In genomic region chr2:38068228-38068627, GRCh38 we compare ENCODE assay signal across 28 cellular contexts.
A peak's percentile ranks its signal among the peaks of the same experiment; 100 is the strongest.
DNase-seq lines count a peak whose midpoint lies in the region; ATAC-seq and TF ChIP-seq lines count a peak whose summit lies in the region.
"Had no signal": no experiment of that assay in that cellular context is flagged by ENCODE, and none has a peak within 500 bp of the region (broad histone marks: within the 10 kb centered on the region; RNA-seq: fewer than 3 reads in every experiment).

No MANE protein-coding gene starts in this region.

- H3K27ac ChIP-seq in ACC112 (ENCODE audit: low read depth, low read length) (no peak overlapping the region), tibial artery (no peak overlapping the region)
- H3K27ac ChIP-seq: BLaER1, HL-60, right atrium auricular region had no signal

- H3K79me2 ChIP-seq in ACC112 (ENCODE audit: control insufficient read depth, insufficient read depth, low read length, unreplicated experiment), result no peaks in the 10 kb centered on the region

- no peak for ATAC-seq in SK-N-SH treated with all-trans-retinoic acid at 6 μM for 48 hours
- ATAC-seq: activated T-cell treated with anti-CD3 and anti-CD28 coated beads, Interleukin-2, amount 50 U/mL, for 72 hours; HCT116 had no signal

- H2AFZ ChIP-seq in ACC112 (ENCODE audit: low read length, unreplicated experiment), result no peak overlapping the region

- intact Hi-C loops in tibial artery (cut with DNase I; ENCODE audit: low total_unique reads), result no loop called here

- H3K9me3 ChIP-seq in tibial artery, result no peaks in the 10 kb centered on the region
- H3K9me3 ChIP-seq: right atrium auricular region had no signal

- H3K27me3 ChIP-seq in ACC112 (ENCODE audit: insufficient read depth, low read length), result no peaks in the 10 kb centered on the region
- H3K27me3 ChIP-seq in tibial artery, result peaks cover 0 to 3% of the 10 kb centered on the region in 2 donors
- H3K27me3 ChIP-seq: BLaER1, right atrium auricular region had no signal

- TF ChIP-seq CTCF in retinal pigment epithelial cell (conservative IDR thresholded peaks at IDR 0.05; ENCODE audit: low read depth, low read length) (no peak), tibial artery (IDR thresholded peaks at IDR 0.05) (no peak)

- peak overlapping the region; percentile 11; the same call in 1 of the 2 replicates for H3K4me3 ChIP-seq in ACC112 (ENCODE audit: low read depth, low read length)
- peak overlapping the region; percentile 3 for H3K4me3 ChIP-seq in retinal pigment epithelial cell (ENCODE audit: low read length)
- no peak overlapping the region for H3K4me3 ChIP-seq in tibial artery
- H3K4me3 ChIP-seq: BLaER1, right atrium auricular region had no signal

- peaks cover 12% of the 10 kb centered on the region for H3K4me1 ChIP-seq in ACC112 (ENCODE audit: control insufficient read depth, insufficient read depth, low read length, unreplicated experiment)
- peaks cover 0 to 2% (median 0%) of the 10 kb centered on the region in 4 donors for H3K4me1 ChIP-seq in tibial artery
- H3K4me1 ChIP-seq: BLaER1, right atrium auricular region had no signal

- peaks cover 16% of the 10 kb centered on the region; the same call in 1 of the 2 replicates for H3K36me3 ChIP-seq in ACC112 (ENCODE audit: insufficient read depth, low read length)
- no peaks in the 10 kb centered on the region for H3K36me3 ChIP-seq in tibial artery
- H3K36me3 ChIP-seq: BLaER1 had no signal

- DNase-seq in fibroblast of peridontal ligament (ENCODE audit: extremely low read depth) (peak; percentile 88), retinal pigment epithelial cell (ENCODE audit: low read depth) (no peak), tibial artery (no peak), CD1c-positive myeloid dendritic cell (ENCODE audit: extremely low spot score) (no peak), NCI-H510A treated with DMSO at 0.1 percent for 48 hours (lab: John Stamatoyannopoulos, UW) (no peak)
- no peak for DNase-seq in stimulated activated naive CD4-positive, alpha-beta T cell treated with Interleukin-2 at 50 U/mL for 16 hours (lab: John Stamatoyannopoulos, UW)
- DNase-seq: ACHN; activated CD4-positive, alpha-beta T cell treated with anti-CD3 and anti-CD28 coated beads for 4 hours; activated naive CD4-positive, alpha-beta T cell treated with Interleukin-2 at 50 U/mL for 16 hours; activated T-cell treated with anti-CD3 and anti-CD28 coated beads, Interleukin-2, amount 50 U/mL, for 72 hours; amygdala; COR-L47; dermis blood vessel endothelial cell; head of caudate nucleus; Karpas-422; kidney glomerular epithelial cell; NCI-H187; NCI-H69; RPMI8226; stimulated activated CD4-positive, alpha-beta T cell treated with anti-CD3 and anti-CD28 coated beads, Interleukin-4, amount 100 ng/mL, for 4 hours; stimulated activated naive CD4-positive, alpha-beta T cell; T-helper 2 cell had no signal

TF ChIP-seq in SK-N-SH treated with all-trans-retinoic acid at 6 μM for 48 hours, 23 proteins besides CTCF, POLR2A, EP300 and RAD21:
- TF ChIP-seq ISL1 (CRISPR knock-in tag; IDR thresholded peaks at IDR 0.05) (no peak), RARB (CRISPR knock-in tag; IDR thresholded peaks at IDR 0.05) (no peak), CSRNP3 (CRISPR knock-in tag; IDR thresholded peaks at IDR 0.05) (no peak), ZFP3 (CRISPR knock-in tag; IDR thresholded peaks at IDR 0.05) (no peak), ZFP30 (CRISPR knock-in tag; IDR thresholded peaks at IDR 0.05) (no peak), ZNF565 (CRISPR knock-in tag; conservative IDR thresholded peaks at IDR 0.05; ENCODE audit: low read depth) (no peak), ESRRG (CRISPR knock-in tag; IDR thresholded peaks at IDR 0.05) (no peak), TCF4 (CRISPR knock-in tag; IDR thresholded peaks at IDR 0.05; ENCODE audit: borderline replicate concordance) (peak; percentile 93), OSR1 (CRISPR knock-in tag; IDR thresholded peaks at IDR 0.05) (no peak), ARNTL (CRISPR knock-in tag; IDR thresholded peaks at IDR 0.05; ENCODE audit: borderline replicate concordance, low read depth) (no peak), TSHZ2 (CRISPR knock-in tag; IDR thresholded peaks at IDR 0.05) (peak; percentile 47; the same call in 1 of the 2 replicates), PATZ1 (CRISPR knock-in tag; IDR thresholded peaks at IDR 0.05; ENCODE audit: borderline replicate concordance) (no peak), ZNF8 (CRISPR knock-in tag; IDR thresholded peaks at IDR 0.05) (no peak), ZC3H10 (CRISPR knock-in tag; IDR thresholded peaks at IDR 0.05) (no peak), CREB5 (CRISPR knock-in tag; IDR thresholded peaks at IDR 0.05; ENCODE audit: low read depth) (no peak), TOX (CRISPR knock-in tag; IDR thresholded peaks at IDR 0.05; ENCODE audit: borderline replicate concordance) (no peak)

Comparison
In these comparisons a context has a peak if more than half of its experiments do, and no peak if none do; other contexts are left out.
1. H3K4me3 ChIP-seq: peak in ACC112 (single experiment) and retinal pigment epithelial cell (single experiment); none in tibial artery (0 of 2).